Comparison of ENCODE assay signal across 10 cellular contexts in the genomic region with DNA sequence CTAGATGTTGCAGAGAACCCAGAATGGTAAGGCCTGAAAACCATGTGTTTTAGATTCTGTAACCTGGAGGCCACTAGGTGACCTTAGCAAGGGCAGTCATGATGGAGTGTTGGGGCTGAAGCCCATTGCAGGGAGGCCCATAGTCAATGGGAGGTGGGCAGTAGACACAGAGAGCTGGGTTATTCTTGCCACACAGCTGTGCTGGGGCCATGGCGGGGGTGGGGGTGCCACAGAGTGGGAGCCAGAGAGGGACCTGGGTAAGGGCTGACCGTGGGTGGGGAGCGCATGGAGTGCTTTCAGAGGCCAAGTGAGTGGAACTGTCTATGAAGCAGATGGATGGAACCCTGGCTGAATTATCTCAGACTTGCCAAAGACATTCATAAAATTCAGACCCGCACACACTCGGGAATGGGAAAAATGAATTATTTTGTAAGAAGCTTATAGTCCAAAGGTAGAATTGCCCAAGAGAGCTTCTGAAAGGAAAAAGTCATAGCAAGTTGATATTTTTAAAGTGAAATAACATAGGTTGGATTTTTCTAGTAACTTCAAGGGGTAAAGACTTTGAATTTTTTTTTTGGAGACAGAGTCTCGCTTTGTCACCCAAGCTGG. TPM values are rescaled to one million over a fixed set of nuclear protein-coding genes. Genes with fewer than 3 reads are reported as not detected.
DNase-seq lines count a peak whose midpoint lies in the region; ATAC-seq and TF ChIP-seq lines count a peak whose summit lies in the region.
"Had no signal": no experiment of that assay in that cellular context is flagged by ENCODE, and none has a peak within 500 bp of the region (broad histone marks: within the 10 kb centered on the region; RNA-seq: fewer than 3 reads in every experiment).

No MANE protein-coding gene starts in this region.

- peaks cover 87% of the 10 kb centered on the region for H3K79me2 ChIP-seq in ACC112 (ENCODE audit: control insufficient read depth, insufficient read depth, low read length, unreplicated experiment)

- H3K27me3 ChIP-seq in ACC112 (ENCODE audit: insufficient read depth, low read length) (no peaks in the 10 kb centered on the region), IMR-90 (ENCODE audit: control insufficient read depth, insufficient read depth, low read length) (no peaks in the 10 kb centered on the region), breast epithelium (no peaks in the 10 kb centered on the region)
- H3K27me3 ChIP-seq: right lobe of liver had no signal

- H2AK5ac ChIP-seq in IMR-90 (ENCODE audit: low read depth, low read length), result peak overlapping the region; percentile 56

- H2BK120ac ChIP-seq in IMR-90 (ENCODE audit: low read depth, low read length), result peak overlapping the region; percentile 97

- peaks cover 6% of the 10 kb centered on the region; the same call in 1 of the 2 replicates for H3K36me3 ChIP-seq in ACC112 (ENCODE audit: insufficient read depth, low read length)
- H3K36me3 ChIP-seq in IMR-90 (ENCODE audit: control insufficient read depth, insufficient read depth, low read length), result peaks cover 44% of the 10 kb centered on the region
- H3K36me3 ChIP-seq in breast epithelium, result no peaks in the 10 kb centered on the region
- H3K36me3 ChIP-seq: right lobe of liver had no signal

- H4K8ac ChIP-seq in IMR-90 (ENCODE audit: low read depth in 2 of 2, low read length in 2 of 2), result peak overlapping the region; percentile 95 to 97

- no TSS peak for BruUV-seq in IMR-90 (replicated peaks; lab: Mats Ljungman, UMichigan)

- peak overlapping the region; percentile 73; the same call in 1 of the 2 replicates for H2BK20ac ChIP-seq in IMR-90 (ENCODE audit: low read depth, low read length)

- no CpG with 5 or more reads among the region's 6 CpGs for WGBS in IMR-90 (ENCODE audit: extremely low coverage in 2 of 2, insufficient read length in 1 of 2), 2 experiments

- H4K20me1 ChIP-seq in IMR-90 (ENCODE audit: insufficient read depth, low read length), result peaks cover 27% of the 10 kb centered on the region; the same call in 1 of the 2 replicates

- no peak for TF ChIP-seq POLR2A in IMR-90 (IDR thresholded peaks at IDR 0.05; ENCODE audit: low read depth, low read length)
- TF ChIP-seq POLR2A in breast epithelium (IDR thresholded peaks at IDR 0.05), result no peak

- no peak for TF ChIP-seq CTCF in IMR-90 (conservative IDR thresholded peaks at IDR 0.05; ENCODE audit: low read depth, low read length)
- TF ChIP-seq CTCF in breast epithelium (IDR thresholded peaks at IDR 0.05), result no peak
- no peak for TF ChIP-seq CTCF in nephron progenitor cell (IDR thresholded peaks at IDR 0.05)

- H3K56ac ChIP-seq in IMR-90 (ENCODE audit: extremely low read depth, insufficient read depth, low read length), result no peak overlapping the region

- H3K27ac Mint-ChIP-seq in nephron progenitor cell, result peak overlapping the region; percentile 85

- H4K5ac ChIP-seq in IMR-90 (ENCODE audit: low read depth, low read length), result peak overlapping the region; percentile 86

- H2AFZ ChIP-seq in ACC112 (ENCODE audit: low read length, unreplicated experiment) (no peak overlapping the region), IMR-90 (replicated peaks; ENCODE audit: low read length, poor library complexity) (no peak overlapping the region)

- ATAC-seq in IMR-90 (ENCODE audit: low read depth), result no peak
- no peak for ATAC-seq in HG02763 (IDR thresholded peaks at IDR 0.05; ENCODE audit: unreplicated experiment)
- no peak for ATAC-seq in HG02981 (IDR thresholded peaks at IDR 0.05; ENCODE audit: unreplicated experiment)

- H3K4me3 Mint-ChIP-seq in nephron progenitor cell, result no peak overlapping the region

- H3K4me1 Mint-ChIP-seq in nephron progenitor cell, result peaks cover 95% of the 10 kb centered on the region

- no peak for TF ChIP-seq RAD21 in IMR-90 (IDR thresholded peaks at IDR 0.05; ENCODE audit: low read length)

- H3K18ac ChIP-seq in IMR-90 (ENCODE audit: low read depth, low read length), result peak overlapping the region; percentile 91

- no peak overlapping the region for H3K4me2 ChIP-seq in IMR-90 (ENCODE audit: low read depth, low read length)

- H3K36me3 Mint-ChIP-seq in nephron progenitor cell (ENCODE audit: low read depth), result peaks cover 18% of the 10 kb centered on the region

- H3K27me3 Mint-ChIP-seq in nephron progenitor cell (ENCODE audit: low read depth, poor library complexity), result no peaks in the 10 kb centered on the region

- peak overlapping the region; percentile 97 for H2BK5ac ChIP-seq in IMR-90 (ENCODE audit: low read depth, low read length, poor library complexity, severe bottlenecking)

- H3K9ac ChIP-seq in IMR-90 (ENCODE audit: low read depth, low read length), result peak overlapping the region; percentile 16; the same call in 1 of the 2 replicates

- H3K9me3 ChIP-seq in IMR-90 (ENCODE audit: control insufficient read depth, insufficient read depth, low read length) (no peaks in the 10 kb centered on the region), breast epithelium (no peaks in the 10 kb centered on the region)
- H3K9me3 ChIP-seq: right lobe of liver had no signal

- no peaks in the 10 kb centered on the region for H3K9me3 Mint-ChIP-seq in nephron progenitor cell

- peak overlapping the region; percentile 54 for H3K4ac ChIP-seq in IMR-90 (ENCODE audit: low read depth, low read length)

- DNase-seq in IMR-90 (no peak), breast epithelium (ENCODE audit: low spot score in 2 of 2) (no peak), nephron progenitor cell (no peak), putamen (ENCODE audit: low spot score) (no peak), posterior cingulate gyrus (no peak)
- DNase-seq: NCI-H2171 treated with DMSO at 0.1 percent for 48 hours, right lobe of liver had no signal

- peak overlapping the region; percentile 100 for H3K27ac ChIP-seq in ACC112 (ENCODE audit: low read depth, low read length)
- H3K27ac ChIP-seq in IMR-90 (ENCODE audit: insufficient read depth, low read length), result peak overlapping the region; percentile 99
- peak overlapping the region; percentile 91 to 92 for H3K27ac ChIP-seq in breast epithelium

- H3K9me1 ChIP-seq in IMR-90 (ENCODE audit: insufficient read depth, low read length), result peaks cover 61% of the 10 kb centered on the region

- H2BK15ac ChIP-seq in IMR-90 (ENCODE audit: low read depth, low read length), result peak overlapping the region; percentile 13; the same call in 2 of the 3 replicates

- peak overlapping the region; percentile 85 for H3K23ac ChIP-seq in IMR-90 (ENCODE audit: low read depth, low read length)

- CTCF ChIA-PET in IMR-90 (lab: Yijun Ruan, JAX), result no interaction called here

- peaks cover 13 to 85% of the 10 kb centered on the region in 2 experiments for H3K79me1 ChIP-seq in IMR-90 (ENCODE audit: low read depth in 1 of 2, low read length in 2 of 2)

- dilution Hi-C loops in IMR-90 (cut with HindIII; ENCODE audit: low sequenced_read_pairs, unreplicated experiment), result no loop called here

- intact Hi-C loops in IMR-90 (cut with micrococcal nuclease), result no loop called here
- intact Hi-C loops in breast epithelium (cut with DNase I; ENCODE audit: low total_unique reads), result no loop called here
- intact Hi-C loops in posterior cingulate gyrus (cut with DNase I), result no loop called here

- peak overlapping the region; percentile 83 for H4K91ac ChIP-seq in IMR-90 (ENCODE audit: insufficient read depth, low read depth, low read length)

- H3K4me1 ChIP-seq in ACC112 (ENCODE audit: control insufficient read depth, insufficient read depth, low read length, unreplicated experiment) (peaks cover 94% of the 10 kb centered on the region), IMR-90 (ENCODE audit: control insufficient read depth, insufficient read depth, low read length) (peaks cover 63% of the 10 kb centered on the region), breast epithelium (peaks cover 12 to 29% of the 10 kb centered on the region in 2 donors)

- peak overlapping the region; percentile 55 for H3K14ac ChIP-seq in IMR-90 (replicated peaks; ENCODE audit: low read depth, low read length)

- POLR2A ChIA-PET in IMR-90 (lab: Charles Lee; ENCODE audit: unreplicated experiment), result interaction anchor here (0.5 to 0.7 kb wide), 2 partner anchors 32 to 625 kb away, joined by 3 read pairs; no protein-coding TSS in a partner anchor

- in situ Hi-C loops in IMR-90 (cut with MboI; ENCODE audit: low sequenced_read_pairs), result no loop called here

- H2AK9ac ChIP-seq in IMR-90 (replicated peaks; ENCODE audit: low read depth, low read length, poor library complexity), result no peak overlapping the region

- H3K4me3 ChIP-seq in ACC112 (ENCODE audit: low read depth, low read length) (no peak overlapping the region), IMR-90 (ENCODE audit: insufficient read depth, low read depth, low read length) (no peak overlapping the region), breast epithelium (no peak overlapping the region)
- H3K4me3 ChIP-seq: right lobe of liver had no signal

TF ChIP-seq in IMR-90, 13 proteins besides CTCF, POLR2A, EP300 and RAD21:
- TF ChIP-seq RCOR1 (IDR thresholded peaks at IDR 0.05; ENCODE audit: insufficient replicate concordance, low read length) (no peak), RFX5 (IDR thresholded peaks at IDR 0.05; ENCODE audit: low read depth, low read length) (no peak), MXI1 (IDR thresholded peaks at IDR 0.05; ENCODE audit: borderline replicate concordance, low read depth, low read length) (no peak), NFE2L2 (IDR thresholded peaks at IDR 0.05; ENCODE audit: low read depth, low read length) (no peak), CHD1 (IDR thresholded peaks at IDR 0.05; ENCODE audit: low read depth, low read length) (no peak), FOS (IDR thresholded peaks at IDR 0.05; ENCODE audit: low read depth, low read length) (no peak), SMC3 (IDR thresholded peaks at IDR 0.05; ENCODE audit: low read depth, low read length) (no peak), MAZ (IDR thresholded peaks at IDR 0.05; ENCODE audit: borderline replicate concordance, low read depth, low read length) (no peak), BHLHE40 (IDR thresholded peaks at IDR 0.05; ENCODE audit: low read depth, low read length) (no peak)
- TF ChIP-seq, protein P1, sequence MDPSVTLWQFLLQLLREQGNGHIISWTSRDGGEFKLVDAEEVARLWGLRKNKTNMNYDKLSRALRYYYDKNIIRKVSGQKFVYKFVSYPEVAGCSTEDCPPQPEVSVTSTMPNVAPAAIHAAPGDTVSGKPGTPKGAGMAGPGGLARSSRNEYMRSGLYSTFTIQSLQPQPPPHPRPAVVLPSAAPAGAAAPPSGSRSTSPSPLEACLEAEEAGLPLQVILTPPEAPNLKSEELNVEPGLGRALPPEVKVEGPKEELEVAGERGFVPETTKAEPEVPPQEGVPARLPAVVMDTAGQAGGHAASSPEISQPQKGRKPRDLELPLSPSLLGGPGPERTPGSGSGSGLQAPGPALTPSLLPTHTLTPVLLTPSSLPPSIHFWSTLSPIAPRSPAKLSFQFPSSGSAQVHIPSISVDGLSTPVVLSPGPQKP (IDR thresholded peaks at IDR 0.05; ENCODE audit: borderline replicate concordance, low read depth, low read length), result no peak

RNA-seq across cellular contexts. Expression of gene SMAD3, which starts 53.9 kb away (rescaled TPM):
- total RNA-seq in IMR-90 (2012; rRNA removed), result 71.0 and 71.1 TPM in 2 replicates
- polyA plus RNA-seq in IMR-90 (2012; rRNA removed), result 177 and 194 TPM in 2 replicates
- 153 and 181 TPM in 2 replicates for polyA plus RNA-seq in IMR-90 (2012; cell fraction: cytosol; rRNA removed)
- 378 and 409 TPM in 2 replicates for polyA plus RNA-seq in IMR-90 (2012; cell fraction: nucleus; rRNA removed; ENCODE audit: low replicate concordance)
- 10 to 100 TPM; 22.5 to 44.6 (median 33.4) TPM for total RNA-seq in breast epithelium
